2 cellular contexts compared by ENCODE assay signal in the genomic region with DNA sequence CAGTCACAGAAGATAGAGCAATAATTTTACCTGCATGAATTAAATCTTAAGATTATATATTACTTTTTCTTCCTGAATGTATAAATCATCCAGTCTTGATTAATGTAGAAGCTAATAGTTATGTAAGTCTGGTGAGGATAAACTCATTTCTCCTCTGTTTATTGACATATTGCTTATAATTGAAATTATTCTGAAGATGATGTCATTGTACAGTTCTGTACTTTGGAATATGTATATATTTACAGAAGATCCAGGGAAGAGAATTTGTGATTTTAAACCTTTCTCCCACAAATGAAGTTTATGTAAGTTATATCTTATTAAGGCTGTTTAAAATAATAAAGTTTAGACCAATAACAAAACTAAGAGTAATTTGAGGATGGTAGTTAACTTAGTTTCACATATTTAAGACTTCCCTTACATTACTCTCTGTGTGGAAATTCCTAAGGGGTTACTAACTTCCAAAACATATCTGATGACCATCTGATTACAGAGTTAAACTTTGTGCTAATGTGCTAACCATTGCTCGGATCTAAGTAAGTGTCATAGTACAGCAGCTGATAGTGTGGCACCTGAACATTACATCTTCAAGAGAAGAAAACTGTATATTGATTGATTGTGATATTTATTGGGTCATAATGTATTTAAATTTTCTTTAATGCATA.
TF ChIP-seq lines count a peak whose summit lies in the region.

No MANE protein-coding gene starts in this region.

TF ChIP-seq in IMR-90, 13 proteins besides CTCF, POLR2A, EP300 and RAD21:
- TF ChIP-seq FOS (IDR thresholded peaks at IDR 0.05; ENCODE audit: low read depth, low read length) (no peak), BHLHE40 (IDR thresholded peaks at IDR 0.05; ENCODE audit: low read depth, low read length) (no peak), RCOR1 (IDR thresholded peaks at IDR 0.05; ENCODE audit: insufficient replicate concordance, low read length) (no peak), ELK1 (IDR thresholded peaks at IDR 0.05; ENCODE audit: borderline replicate concordance, low read depth, low read length) (no peak), MAZ (IDR thresholded peaks at IDR 0.05; ENCODE audit: borderline replicate concordance, low read depth, low read length) (no peak), RFX5 (IDR thresholded peaks at IDR 0.05; ENCODE audit: low read depth, low read length) (no peak), NFE2L2 (IDR thresholded peaks at IDR 0.05; ENCODE audit: low read depth, low read length) (no peak), SMC3 (IDR thresholded peaks at IDR 0.05; ENCODE audit: low read depth, low read length) (no peak), CEBPB (IDR thresholded peaks at IDR 0.05; ENCODE audit: low read depth, low read length) (no peak), CHD1 (IDR thresholded peaks at IDR 0.05; ENCODE audit: low read depth, low read length) (no peak), MAFK (IDR thresholded peaks at IDR 0.05; ENCODE audit: low read depth, low read length) (no peak)
- TF ChIP-seq, protein P1, sequence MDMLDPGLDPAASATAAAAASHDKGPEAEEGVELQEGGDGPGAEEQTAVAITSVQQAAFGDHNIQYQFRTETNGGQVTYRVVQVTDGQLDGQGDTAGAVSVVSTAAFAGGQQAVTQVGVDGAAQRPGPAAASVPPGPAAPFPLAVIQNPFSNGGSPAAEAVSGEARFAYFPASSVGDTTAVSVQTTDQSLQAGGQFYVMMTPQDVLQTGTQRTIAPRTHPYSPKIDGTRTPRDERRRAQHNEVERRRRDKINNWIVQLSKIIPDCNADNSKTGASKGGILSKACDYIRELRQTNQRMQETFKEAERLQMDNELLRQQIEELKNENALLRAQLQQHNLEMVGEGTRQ (IDR thresholded peaks at IDR 0.05; ENCODE audit: low read depth, low read length) = no peak

TF ChIP-seq in GM12878, 131 proteins besides CTCF, POLR2A, EP300 and RAD21:
- TF ChIP-seq KLF5 (IDR thresholded peaks at IDR 0.05; ENCODE audit: partially characterized antibody) (no peak), IKZF1 (conservative IDR thresholded peaks at IDR 0.05) (no peak), ZNF207 (IDR thresholded peaks at IDR 0.05; ENCODE audit: borderline replicate concordance) (no peak), SRF (IDR thresholded peaks at IDR 0.05; ENCODE audit: low read depth in 2 of 2, low read length in 2 of 2) (no peak), STAT3 (IDR thresholded peaks at IDR 0.05; ENCODE audit: low read depth, low read length) (no peak), ASH2L (IDR thresholded peaks at IDR 0.05; ENCODE audit: borderline replicate concordance, low read depth) (no peak)
